Comparison of ENCODE assay signal across 10 cellular contexts in genomic region chr2:199581504-199581903, GRCh38.
DNase-seq lines count a peak whose midpoint lies in the region; ATAC-seq and TF ChIP-seq lines count a peak whose summit lies in the region.
"Had no signal": no experiment of that assay in that cellular context is flagged by ENCODE, and none has a peak within 500 bp of the region (broad histone marks: within the 10 kb centered on the region; RNA-seq: fewer than 3 reads in every experiment).

No MANE protein-coding gene starts in this region.

- H3K36me3 ChIP-seq in heart right ventricle (no peaks in the 10 kb centered on the region), endodermal cell (ENCODE audit: control insufficient read depth, insufficient read depth, low read length) (no peaks in the 10 kb centered on the region), upper lobe of right lung (no peaks in the 10 kb centered on the region), BE2C (no peaks in the 10 kb centered on the region)

- peaks cover 3% of the 10 kb centered on the region for H3K27me3 Mint-ChIP-seq in endodermal cell (ENCODE audit: insufficient read depth)
- H3K27me3 Mint-ChIP-seq in nephron (ENCODE audit: low read depth) = peaks cover 33% of the 10 kb centered on the region

- H3K27me3 ChIP-seq in heart right ventricle = peaks cover 0 to 12% (median 0%) of the 10 kb centered on the region in 7 donors
- H3K27me3 ChIP-seq in endodermal cell (ENCODE audit: control insufficient read depth, insufficient read depth, low read length, poor library complexity, severe bottlenecking) = peaks cover 39% of the 10 kb centered on the region
- H3K27me3 ChIP-seq in upper lobe of right lung = no peaks in the 10 kb centered on the region
- H3K27me3 ChIP-seq in BE2C = peaks cover 39% of the 10 kb centered on the region

- intact Hi-C loops in heart right ventricle (cut with DNase I) (no loop called here), Right ventricle myocardium superior (cut with DNase I) (no loop called here), upper lobe of right lung (cut with DNase I) (no loop called here)

- H3K9ac ChIP-seq in endodermal cell (ENCODE audit: extremely low read depth, low read length, poor library complexity, severe bottlenecking) = no peak overlapping the region

- ATAC-seq in heart right ventricle = no peak
- no peak for ATAC-seq in Right ventricle myocardium superior (ENCODE audit: poor library complexity)
- no peak for ATAC-seq in upper lobe of right lung
- no peak for ATAC-seq in GM21737 (IDR thresholded peaks at IDR 0.05; ENCODE audit: unreplicated experiment)
- ATAC-seq: activated naive CD8-positive, alpha-beta T cell treated with anti-CD3 and anti-CD28 coated beads, Interleukin-2, amount 50 U/mL, for 24 hours had no signal

- WGBS in heart right ventricle, 2 donors = 25 to 26% methylated on average over 6 of the region's 6 CpGs
- 38 to 60% methylated on average over 1 to 6 of the region's 6 CpGs for WGBS in endodermal cell (ENCODE audit: insufficient coverage in 1 of 2, insufficient read length in 1 of 2), 2 experiments

- no peaks in the 10 kb centered on the region for H3K9me3 Mint-ChIP-seq in endodermal cell
- no peaks in the 10 kb centered on the region for H3K9me3 Mint-ChIP-seq in nephron
- H3K9me3 Mint-ChIP-seq: activated naive CD8-positive, alpha-beta T cell treated with anti-CD3 and anti-CD28 coated beads, Interleukin-2, amount 50 U/mL, for 24 hours had no signal

- H3K4me1 Mint-ChIP-seq in endodermal cell (peaks cover 9% of the 10 kb centered on the region), nephron (peaks cover 19% of the 10 kb centered on the region)
- H3K4me1 Mint-ChIP-seq: activated naive CD8-positive, alpha-beta T cell treated with anti-CD3 and anti-CD28 coated beads, Interleukin-2, amount 50 U/mL, for 24 hours; B cell had no signal

- H3K9me3 ChIP-seq in heart right ventricle = no peaks in the 10 kb centered on the region
- no peaks in the 10 kb centered on the region for H3K9me3 ChIP-seq in endodermal cell (ENCODE audit: control insufficient read depth, low read length)
- H3K9me3 ChIP-seq in upper lobe of right lung = no peaks in the 10 kb centered on the region
- H3K9me3 ChIP-seq in BE2C = no peaks in the 10 kb centered on the region

- DNase-seq in heart right ventricle = no peak
- no peak for DNase-seq in Right ventricle myocardium superior
- DNase-seq in endodermal cell = no peak
- DNase-seq in upper lobe of right lung = no peak
- DNase-seq in NCI-H2171 (lab: John Stamatoyannopoulos, UW) = no peak
- no peak for DNase-seq in BE2C
- DNase-seq: activated naive CD8-positive, alpha-beta T cell treated with anti-CD3 and anti-CD28 coated beads, Interleukin-2, amount 50 U/mL, for 24 hours had no signal

- TF ChIP-seq CTCF in heart right ventricle (IDR thresholded peaks at IDR 0.05) = no peak
- TF ChIP-seq CTCF in endodermal cell (conservative IDR thresholded peaks at IDR 0.05) = no peak
- no peak for TF ChIP-seq CTCF in nephron (IDR thresholded peaks at IDR 0.05; ENCODE audit: unreplicated experiment in 3 of 3)
- no peak for TF ChIP-seq CTCF in upper lobe of right lung (IDR thresholded peaks at IDR 0.05)
- no peak for TF ChIP-seq CTCF in BE2C (IDR thresholded peaks at IDR 0.05; ENCODE audit: low read depth, low read length)

- peak overlapping the region; percentile 3 for H3K4me3 Mint-ChIP-seq in endodermal cell
- H3K4me3 Mint-ChIP-seq in nephron = peak overlapping the region; percentile 64 to 75 (median 72)
- H3K4me3 Mint-ChIP-seq: activated naive CD8-positive, alpha-beta T cell treated with anti-CD3 and anti-CD28 coated beads, Interleukin-2, amount 50 U/mL, for 24 hours; B cell had no signal

- H3K4me3 ChIP-seq in heart right ventricle (peak overlapping the region in 8 of 10 donors; percentile 25 to 46 (median 42)), endodermal cell (ENCODE audit: low read length) (no peak overlapping the region), upper lobe of right lung (peak overlapping the region; percentile 28), BE2C (ENCODE audit: low read depth, low read length) (no peak overlapping the region)

- H3K27ac Mint-ChIP-seq in endodermal cell (no peak overlapping the region), nephron (peak overlapping the region in 1 of 3 experiments; percentile 30)
- H3K27ac Mint-ChIP-seq: activated naive CD8-positive, alpha-beta T cell treated with anti-CD3 and anti-CD28 coated beads, Interleukin-2, amount 50 U/mL, for 24 hours; B cell had no signal

- H3K36me3 Mint-ChIP-seq in endodermal cell (ENCODE audit: low read depth) = no peaks in the 10 kb centered on the region
- H3K36me3 Mint-ChIP-seq in nephron (ENCODE audit: low read depth) = no peaks in the 10 kb centered on the region

- H3K4me1 ChIP-seq in heart right ventricle (peaks cover 0 to 5% (median 0%) of the 10 kb centered on the region in 9 donors), endodermal cell (ENCODE audit: control insufficient read depth, insufficient read depth, low read length) (peaks cover 3% of the 10 kb centered on the region), upper lobe of right lung (no peaks in the 10 kb centered on the region), BE2C (no peaks in the 10 kb centered on the region)

- no peak overlapping the region for H3K27ac ChIP-seq in heart right ventricle
- H3K27ac ChIP-seq in endodermal cell (ENCODE audit: low read depth, low read length) = no peak overlapping the region
- H3K27ac ChIP-seq in upper lobe of right lung = no peak overlapping the region

Comparison
In these comparisons a context has a peak if more than half of its experiments do, and no peak if none do; other contexts are left out.
1. H3K4me3 ChIP-seq: peak in heart right ventricle (8 of 10) and upper lobe of right lung (single experiment); none in endodermal cell (single experiment) and BE2C (single experiment).